Comparison of ENCODE assay signal across 2 cellular contexts in the genomic region with DNA sequence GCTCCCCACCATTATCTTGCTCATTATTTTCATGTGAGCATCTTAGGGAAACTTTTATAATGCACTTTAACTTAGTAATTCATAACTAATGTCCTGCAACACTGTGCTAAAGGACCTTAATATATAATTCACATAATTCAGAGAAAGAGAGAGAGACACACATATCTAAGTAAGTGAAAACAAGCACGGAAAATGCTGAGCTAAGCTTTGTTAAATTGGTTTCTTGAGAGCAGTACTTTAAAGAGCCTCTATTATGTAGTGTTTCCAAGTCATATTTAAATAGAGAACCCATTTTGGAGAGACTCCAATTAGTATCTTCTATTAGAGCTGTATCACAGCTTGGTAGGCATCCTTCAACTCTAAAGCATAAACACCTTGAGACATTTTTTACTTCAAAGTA.
TF ChIP-seq lines count a peak whose summit lies in the region.

No MANE protein-coding gene starts in this region.

TF ChIP-seq in HepG2, 621 proteins besides CTCF, POLR2A, EP300 and RAD21:
- TF ChIP-seq MAFK (conservative IDR thresholded peaks at IDR 0.05 in 1 of 2, IDR thresholded peaks at IDR 0.05 in 1 of 2; ENCODE audit: low read length in 2 of 2) = peak; percentile 65 to 87
- TF ChIP-seq MZF1 (CRISPR knock-in tag; IDR thresholded peaks at IDR 0.05; ENCODE audit: borderline replicate concordance) = no peak
- peak; percentile 60; the same call in 1 of the 2 replicates for TF ChIP-seq MAFF (IDR thresholded peaks at IDR 0.05; ENCODE audit: low read depth, low read length)
- no peak for TF ChIP-seq ZFAT (CRISPR knock-in tag; conservative IDR thresholded peaks at IDR 0.05)
- no peak for TF ChIP-seq RARA (CRISPR knock-in tag; IDR thresholded peaks at IDR 0.05)

TF ChIP-seq in IMR-90, 13 proteins besides CTCF, POLR2A, EP300 and RAD21:
- TF ChIP-seq BHLHE40 (IDR thresholded peaks at IDR 0.05; ENCODE audit: low read depth, low read length) = no peak
- TF ChIP-seq RCOR1 (IDR thresholded peaks at IDR 0.05; ENCODE audit: insufficient replicate concordance, low read length) = no peak
- TF ChIP-seq FOS (IDR thresholded peaks at IDR 0.05; ENCODE audit: low read depth, low read length) = no peak
- TF ChIP-seq, protein P1, sequence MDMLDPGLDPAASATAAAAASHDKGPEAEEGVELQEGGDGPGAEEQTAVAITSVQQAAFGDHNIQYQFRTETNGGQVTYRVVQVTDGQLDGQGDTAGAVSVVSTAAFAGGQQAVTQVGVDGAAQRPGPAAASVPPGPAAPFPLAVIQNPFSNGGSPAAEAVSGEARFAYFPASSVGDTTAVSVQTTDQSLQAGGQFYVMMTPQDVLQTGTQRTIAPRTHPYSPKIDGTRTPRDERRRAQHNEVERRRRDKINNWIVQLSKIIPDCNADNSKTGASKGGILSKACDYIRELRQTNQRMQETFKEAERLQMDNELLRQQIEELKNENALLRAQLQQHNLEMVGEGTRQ (IDR thresholded peaks at IDR 0.05; ENCODE audit: low read depth, low read length) = no peak
- no peak for TF ChIP-seq MAZ (IDR thresholded peaks at IDR 0.05; ENCODE audit: borderline replicate concordance, low read depth, low read length)
- TF ChIP-seq, protein P2, sequence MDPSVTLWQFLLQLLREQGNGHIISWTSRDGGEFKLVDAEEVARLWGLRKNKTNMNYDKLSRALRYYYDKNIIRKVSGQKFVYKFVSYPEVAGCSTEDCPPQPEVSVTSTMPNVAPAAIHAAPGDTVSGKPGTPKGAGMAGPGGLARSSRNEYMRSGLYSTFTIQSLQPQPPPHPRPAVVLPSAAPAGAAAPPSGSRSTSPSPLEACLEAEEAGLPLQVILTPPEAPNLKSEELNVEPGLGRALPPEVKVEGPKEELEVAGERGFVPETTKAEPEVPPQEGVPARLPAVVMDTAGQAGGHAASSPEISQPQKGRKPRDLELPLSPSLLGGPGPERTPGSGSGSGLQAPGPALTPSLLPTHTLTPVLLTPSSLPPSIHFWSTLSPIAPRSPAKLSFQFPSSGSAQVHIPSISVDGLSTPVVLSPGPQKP (IDR thresholded peaks at IDR 0.05; ENCODE audit: borderline replicate concordance, low read depth, low read length) = no peak
- peak; percentile 65 for TF ChIP-seq MAFK (IDR thresholded peaks at IDR 0.05; ENCODE audit: low read depth, low read length)
